ENCODE assay signal across 8 cellular contexts in genomic region chr4:141307241-141307689, GRCh38.
DNase-seq lines count a peak whose midpoint lies in the region; ATAC-seq and TF ChIP-seq lines count a peak whose summit lies in the region.

No MANE protein-coding gene starts in this region.

- H3K36me3 ChIP-seq in PC-9 (ENCODE audit: low read depth) (no peaks in the 10 kb centered on the region), testis (ENCODE audit: low read depth, missing control alignments) (no peaks in the 10 kb centered on the region)

- H3K9me2 ChIP-seq in PC-9 (ENCODE audit: insufficient read depth): no peaks in the 10 kb centered on the region

- peak; percentile 66 for TF ChIP-seq CTCF in PC-9 (conservative IDR thresholded peaks at IDR 0.05)
- TF ChIP-seq CTCF in testis (IDR thresholded peaks at IDR 0.05): peak; percentile 24 to 59 (median 50)

- no peak overlapping the region for H3K27ac ChIP-seq in PC-9
- no peak overlapping the region for H3K27ac ChIP-seq in testis

- H3K27me3 ChIP-seq in PC-9 (ENCODE audit: insufficient read depth, low read depth): no peaks in the 10 kb centered on the region
- H3K27me3 ChIP-seq in testis: no peaks in the 10 kb centered on the region

- TF ChIP-seq POLR2A in testis (IDR thresholded peaks at IDR 0.05): no peak

- no peaks in the 10 kb centered on the region for H4K20me1 ChIP-seq in PC-9 (ENCODE audit: insufficient read depth)

- no peaks in the 10 kb centered on the region for H3K79me2 ChIP-seq in PC-9 (ENCODE audit: low read depth)

- CTCF ChIA-PET in PC-9 (lab: Charles Lee): interaction anchor here (0.6 to 0.7 kb wide), 2 partner anchors 356 to 545 kb away, joined by 3 to 7 read pairs; no protein-coding TSS in a partner anchor

- WGBS in testis, 2 donors: 43 to 65% methylated on average over 5 of the region's 5 CpGs

- H3K4me1 ChIP-seq in PC-9 (replicated peaks; ENCODE audit: insufficient read depth): no peaks in the 10 kb centered on the region
- H3K4me1 ChIP-seq in testis: no peaks in the 10 kb centered on the region

- no peak overlapping the region for H3K4me3 ChIP-seq in PC-9
- no peak overlapping the region for H3K4me3 ChIP-seq in testis

- no TSS peak for BruUV-seq in PC-9 (replicated peaks; lab: Mats Ljungman, UMichigan)

- H3F3A ChIP-seq in PC-9 (ENCODE audit: insufficient read depth, low read depth): no peaks in the 10 kb centered on the region

- POLR2A ChIA-PET in PC-9 (lab: Charles Lee; ENCODE audit: unreplicated experiment): no interaction called here

- H2AFZ ChIP-seq in PC-9: no peak overlapping the region

- H3K9me3 ChIP-seq in PC-9 (ENCODE audit: insufficient read depth, low read depth) (no peaks in the 10 kb centered on the region), testis (no peaks in the 10 kb centered on the region)

- H3K4me2 ChIP-seq in PC-9: no peak overlapping the region

- DNase-seq in DMS53 treated with DMSO at 0.1 percent for 48 hours (lab: John Stamatoyannopoulos, UW; ENCODE audit: unreplicated experiment) (peak; percentile 55), HS-5 (ENCODE audit: low read depth) (peak; percentile 35), PC-9 (peak; percentile 43), activated T-helper 1 cell treated with Interleukin-2 at 50 U/mL for 16 hours (ENCODE audit: low read depth) (peak; percentile 10), fibroblast of the conjunctiva (ENCODE audit: low read depth) (peak; percentile 46), occipital lobe (lab: John Stamatoyannopoulos, UW) (peak; percentile 8), testis (peak; percentile 60)

- ATAC-seq in GM21447 (IDR thresholded peaks at IDR 0.05; ENCODE audit: unreplicated experiment): peak; percentile 100

- intact Hi-C loops in PC-9 (cut with micrococcal nuclease; ENCODE audit: unreplicated experiment) (loop anchor here (1.0 to 10.0 kb wide), 2 partner anchors 152 to 1540 kb away; no protein-coding TSS in a partner anchor), testis (cut with DNase I; ENCODE audit: low total_unique reads) (no loop called here)

Comparison
In these comparisons a context has a peak if more than half of its experiments do, and no peak if none do; other contexts are left out.
1. DNase-seq: peak in every context shown above with its lines; median percentile 60 in testis; 55 in DMS53 treated with DMSO at 0.1 percent for 48 hours; 46 in fibroblast of the conjunctiva; 43 in PC-9; 35 in HS-5; 10 in activated T-helper 1 cell treated with Interleukin-2 at 50 U/mL for 16 hours; 8 in occipital lobe.